Comparison of ENCODE assay signal across 9 cellular contexts in the genomic region with DNA sequence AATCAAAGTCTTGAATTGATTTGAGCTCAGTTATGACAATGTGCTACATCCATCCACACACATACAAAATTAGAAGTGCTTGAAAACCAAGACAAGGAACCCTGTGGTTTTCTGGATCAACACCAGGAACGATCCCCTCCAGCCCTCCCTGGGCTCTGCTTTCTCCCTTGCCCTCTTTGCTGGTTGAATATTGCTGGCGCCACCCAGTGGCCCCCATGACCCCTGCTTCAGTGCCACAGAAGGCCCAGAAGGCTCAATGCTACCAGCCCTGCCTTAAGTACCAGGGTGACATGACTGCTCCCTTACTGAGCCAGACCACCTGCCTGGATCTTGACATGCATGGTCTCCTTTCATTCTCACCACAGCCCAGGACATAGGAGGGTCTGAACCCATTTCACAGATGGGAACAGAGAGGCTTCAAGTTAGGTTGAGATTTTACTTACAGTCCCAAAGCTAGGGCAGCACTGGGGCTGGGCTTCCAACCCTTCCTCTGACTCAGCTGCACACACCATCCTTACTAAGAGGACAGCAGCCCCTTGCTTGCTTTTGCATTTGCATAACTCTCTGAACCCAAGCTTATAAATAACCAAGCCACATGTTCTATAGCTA. TPM values are rescaled to one million over a fixed set of nuclear protein-coding genes. Genes with fewer than 3 reads are reported as not detected.
DNase-seq lines count a peak whose midpoint lies in the region; ATAC-seq and TF ChIP-seq lines count a peak whose summit lies in the region.
"Had no signal": no experiment of that assay in that cellular context is flagged by ENCODE, and none has a peak within 500 bp of the region (broad histone marks: within the 10 kb centered on the region; RNA-seq: fewer than 3 reads in every experiment).

No MANE protein-coding gene starts in this region.

- no peak overlapping the region for H3K27ac Mint-ChIP-seq in activated T-helper 1 cell treated with anti-CD3 and anti-CD28 coated beads, Interleukin-12 subunit alpha, Interleukin-12 subunit beta, Interleukin-2, Interleukin-4 antibody, amounts not matched to agents 30 ng/mL and 10 ng/mL and 1 ng/mL, durations not matched to agents 14 hours and 24 hours and 36 hours

- no peak overlapping the region for H3K4me3 Mint-ChIP-seq in activated T-helper 1 cell treated with anti-CD3 and anti-CD28 coated beads, Interleukin-12 subunit alpha, Interleukin-12 subunit beta, Interleukin-2, Interleukin-4 antibody, amounts not matched to agents 30 ng/mL and 10 ng/mL and 1 ng/mL, durations not matched to agents 14 hours and 24 hours and 36 hours

- no peaks in the 10 kb centered on the region for H3K9me3 Mint-ChIP-seq in activated T-helper 1 cell treated with anti-CD3 and anti-CD28 coated beads, Interleukin-12 subunit alpha, Interleukin-12 subunit beta, Interleukin-2, Interleukin-4 antibody, amounts not matched to agents 30 ng/mL and 10 ng/mL and 1 ng/mL, durations not matched to agents 14 hours and 24 hours and 36 hours

- no peak overlapping the region for H3K4me3 ChIP-seq in fibroblast of lung (replicated peaks in 1 of 4; ENCODE audit: control extremely low read depth in 1 of 4, insufficient read depth in 1 of 4, low read depth in 3 of 4, low read length in 4 of 4)
- H3K4me3 ChIP-seq: skin epidermis had no signal

- peak; percentile 30 to 57 for TF ChIP-seq CTCF in fibroblast of lung (conservative IDR thresholded peaks at IDR 0.05 in 1 of 2, IDR thresholded peaks at IDR 0.05 in 1 of 2; ENCODE audit: low read depth in 1 of 2, low read length in 2 of 2)

- H4K20me1 ChIP-seq in fibroblast of lung (ENCODE audit: control insufficient read depth, extremely low read depth, insufficient read depth, low read length), result no peaks in the 10 kb centered on the region

- H3K4me2 ChIP-seq in fibroblast of lung (ENCODE audit: extremely low read depth, insufficient read depth, low read length), result no peak overlapping the region

- no peaks in the 10 kb centered on the region for H3K9me3 ChIP-seq in fibroblast of lung (ENCODE audit: control insufficient read depth, insufficient read depth, low read depth, low read length)

- H3K27me3 Mint-ChIP-seq in activated T-helper 1 cell treated with anti-CD3 and anti-CD28 coated beads, Interleukin-12 subunit alpha, Interleukin-12 subunit beta, Interleukin-2, Interleukin-4 antibody, amounts not matched to agents 30 ng/mL and 10 ng/mL and 1 ng/mL, durations not matched to agents 14 hours and 24 hours and 36 hours (ENCODE audit: insufficient read depth), result peaks cover 3% of the 10 kb centered on the region

- H3K36me3 Mint-ChIP-seq in activated T-helper 1 cell treated with anti-CD3 and anti-CD28 coated beads, Interleukin-12 subunit alpha, Interleukin-12 subunit beta, Interleukin-2, Interleukin-4 antibody, amounts not matched to agents 30 ng/mL and 10 ng/mL and 1 ng/mL, durations not matched to agents 14 hours and 24 hours and 36 hours (ENCODE audit: low read depth), result no peaks in the 10 kb centered on the region

- H3K27ac ChIP-seq in fibroblast of lung (ENCODE audit: insufficient read depth, low read length), result no peak overlapping the region
- H3K27ac ChIP-seq: skin epidermis had no signal

- peak; percentile 84 for ATAC-seq in GM18868 (IDR thresholded peaks at IDR 0.05; ENCODE audit: unreplicated experiment)
- ATAC-seq in HG02943 (IDR thresholded peaks at IDR 0.05; ENCODE audit: low read depth, unreplicated experiment), result peak; percentile 83

- H3K27me3 ChIP-seq in fibroblast of lung (ENCODE audit: control insufficient read depth, insufficient read depth, low read length), result no peaks in the 10 kb centered on the region

- peaks cover 22% of the 10 kb centered on the region for H3K4me1 Mint-ChIP-seq in activated T-helper 1 cell treated with anti-CD3 and anti-CD28 coated beads, Interleukin-12 subunit alpha, Interleukin-12 subunit beta, Interleukin-2, Interleukin-4 antibody, amounts not matched to agents 30 ng/mL and 10 ng/mL and 1 ng/mL, durations not matched to agents 14 hours and 24 hours and 36 hours (ENCODE audit: low read depth)

- peak; percentile 74 for DNase-seq in COLO829 (ENCODE audit: low spot score)
- DNase-seq in NCI-H146 (lab: John Stamatoyannopoulos, UW), result peak; percentile 73
- peak; percentile 57 for DNase-seq in activated CD4-positive, alpha-beta T cell treated with anti-CD3 and anti-CD28 coated beads for 48 hours
- peak; percentile 35 to 58 for DNase-seq in fibroblast of lung (ENCODE audit: low read depth in 2 of 2)
- DNase-seq in occipital lobe (lab: John Stamatoyannopoulos, UW), result peak; percentile 10
- DNase-seq in activated T-helper 1 cell treated with anti-CD3 and anti-CD28 coated beads, Interleukin-12 subunit alpha, Interleukin-12 subunit beta, Interleukin-2, Interleukin-4 antibody, amounts not matched to agents 30 ng/mL and 10 ng/mL and 1 ng/mL, durations not matched to agents 14 hours and 24 hours and 36 hours (ENCODE audit: low spot score), result no peak

- peaks cover 3% of the 10 kb centered on the region for H3K4me1 ChIP-seq in fibroblast of lung (ENCODE audit: control insufficient read depth, extremely low read depth, insufficient read depth, low read length)

- H3K36me3 ChIP-seq in fibroblast of lung (ENCODE audit: control insufficient read depth, insufficient read depth, low read length), result no peaks in the 10 kb centered on the region

- intact Hi-C loops in activated T-helper 1 cell treated with anti-CD3 and anti-CD28 coated beads, Interleukin-12 subunit alpha, Interleukin-12 subunit beta, Interleukin-2, Interleukin-4 antibody, amounts not matched to agents 30 ng/mL and 10 ng/mL and 1 ng/mL, durations not matched to agents 14 hours and 24 hours and 36 hours (cut with micrococcal nuclease), result no loop called here

- H3K9ac ChIP-seq in fibroblast of lung (ENCODE audit: insufficient read depth, low read length), result no peak overlapping the region

- H2AFZ ChIP-seq in fibroblast of lung (ENCODE audit: low read length), result no peak overlapping the region

- no peaks in the 10 kb centered on the region for H3K79me2 ChIP-seq in fibroblast of lung (ENCODE audit: control insufficient read depth, insufficient read depth, low read length)

RNA-seq across cellular contexts. Expression of a gene that starts 15.0 kb away (rescaled TPM):
- total RNA-seq in fibroblast of lung, result 27.2 and 72.5 TPM in 2 replicates
- polyA plus RNA-seq in fibroblast of lung, result 5.5 and 7.1 TPM in 2 replicates
- polyA plus RNA-seq in fibroblast of lung (2012), result 4.4 and 6.8 TPM in 2 replicates
- polyA minus RNA-seq in fibroblast of lung (ENCODE audit: low replicate concordance), result 1.5 and 1.9 TPM in 2 replicates
- total RNA-seq in occipital lobe, result 0.47 TPM
- total RNA-seq in activated T-helper 1 cell treated with anti-CD3 and anti-CD28 coated beads, Interleukin-12 subunit alpha, Interleukin-12 subunit beta, Interleukin-2, Interleukin-4 antibody, amounts not matched to agents 30 ng/mL and 10 ng/mL and 1 ng/mL, durations not matched to agents 14 hours and 24 hours and 36 hours, result 0.34 and 0.37 TPM in 2 replicates

Comparison
In these comparisons a context has a peak if more than half of its experiments do, and no peak if none do; other contexts are left out.
1. RNA of a gene that starts 15.0 kb away (total RNA-seq): 27.2 to 72.5 TPM in fibroblast of lung; 0.47 TPM in occipital lobe (single experiment) and 0.34 to 0.37 TPM in activated T-helper 1 cell treated with anti-CD3 and anti-CD28 coated beads, Interleukin-12 subunit alpha, Interleukin-12 subunit beta, Interleukin-2, Interleukin-4 antibody, amounts not matched to agents 30 ng/mL and 10 ng/mL and 1 ng/mL, durations not matched to agents 14 hours and 24 hours and 36 hours; every median in the first group is over 10 times any median in the second.